Comparison of ENCODE assay signal across 29 cellular contexts in genomic region chr11:78587446-78587845, GRCh38.
"Had no signal": no experiment of that assay in that cellular context is flagged by ENCODE, and none has a peak within 500 bp of the region (broad histone marks: within the 10 kb centered on the region; RNA-seq: fewer than 3 reads in every experiment).

No MANE protein-coding gene starts in this region.

- DNase-seq: activated CD4-positive, alpha-beta memory T cell treated with anti-CD3 and anti-CD28 coated beads for 36 hours; activated CD4-positive, alpha-beta T cell treated with anti-CD3 and anti-CD28 coated beads for 36 hours; activated CD4-positive, alpha-beta T cell treated with anti-CD3 and anti-CD28 coated beads, Interleukin-2, amount 10 ng/mL, durations not matched to agents 24 days and 14 days; activated CD4-positive, CD25-positive, alpha-beta regulatory T cell; activated CD4-positive, CD25-positive, alpha-beta regulatory T cell treated with anti-CD3 and anti-CD28 coated beads, Interleukin-2, amount 50 U/mL, for 72 hours; activated CD8-positive, alpha-beta memory T cell treated with anti-CD3 and anti-CD28 coated beads, Interleukin-2, amount 10 ng/mL, durations not matched to agents 7 days and 5 days; activated CD8-positive, alpha-beta memory T cell treated with anti-CD3 and anti-CD28 coated beads, Interleukin-2, amount 50 U/mL, for 4 hours; activated CD8-positive, alpha-beta T cell treated with anti-CD3 and anti-CD28 coated beads, Interleukin-2, amount 10 ng/mL, durations not matched to agents 7 days and 5 days; activated effector memory CD4-positive, alpha-beta T cell treated with anti-CD3 and anti-CD28 coated beads, Interleukin-2, amount 50 U/mL, for 16 hours; activated naive CD4-positive, alpha-beta T cell treated with anti-CD3 and anti-CD28 coated beads, Interleukin-2, amount 10 ng/mL, durations not matched to agents 7 days and 5 days; activated naive CD8-positive, alpha-beta T cell treated with anti-CD3 and anti-CD28 coated beads, Interleukin-2, amount 10 ng/mL, durations not matched to agents 7 days and 5 days; activated T-cell treated with anti-CD3 and anti-CD28 coated beads, Interleukin-2, amount 50 U/mL, for 1 hour; activated T-cell treated with anti-CD3 and anti-CD28 coated beads, Interleukin-2, amount 50 U/mL, for 48 hours; caudate nucleus; cortex of kidney; dermis blood vessel endothelial cell; effector CD4-positive, alpha-beta T cell; effector memory CD8-positive, alpha-beta T cell; foreskin fibroblast; gastrocnemius medialis; glutamatergic neuron; heart right ventricle; T-helper 2 cell had no signal

- H3K27ac Mint-ChIP-seq: activated CD4-positive, alpha-beta memory T cell treated with anti-CD3 and anti-CD28 coated beads for 36 hours; activated CD4-positive, alpha-beta T cell treated with anti-CD3 and anti-CD28 coated beads for 36 hours; activated CD4-positive, alpha-beta T cell treated with anti-CD3 and anti-CD28 coated beads, Interleukin-2, amount 10 ng/mL, durations not matched to agents 24 days and 14 days; activated CD8-positive, alpha-beta memory T cell treated with anti-CD3 and anti-CD28 coated beads, Interleukin-2, amount 10 ng/mL, durations not matched to agents 7 days and 5 days; activated CD8-positive, alpha-beta T cell treated with anti-CD3 and anti-CD28 coated beads, Interleukin-2, amount 10 ng/mL, durations not matched to agents 7 days and 5 days; activated naive CD4-positive, alpha-beta T cell treated with anti-CD3 and anti-CD28 coated beads, Interleukin-2, amount 10 ng/mL, durations not matched to agents 7 days and 5 days; activated naive CD4-positive, alpha-beta T cell treated with anti-CD3 and anti-CD28 coated beads, Interleukin-2, amount 50 U/mL, for 72 hours; activated naive CD8-positive, alpha-beta T cell treated with anti-CD3 and anti-CD28 coated beads, Interleukin-2, amount 10 ng/mL, durations not matched to agents 7 days and 5 days; activated T-helper 1 cell treated with anti-CD3 and anti-CD28 coated beads, Interleukin-12 subunit alpha, Interleukin-12 subunit beta, Interleukin-2, Interleukin-4 antibody, amounts not matched to agents 30 ng/mL and 10 ng/mL and 1 ng/mL, durations not matched to agents 14 hours and 24 hours and 36 hours; activated T-helper 2 cell treated with anti-CD3 and anti-CD28 coated beads, Interferon-gamma antibody, Interleukin-2, Interleukin-4, amounts not matched to agents 10 μg/mL and 5 μg/mL and 100 μg/mL, durations not matched to agents 14 hours and 24 hours and 36 hours; brain; effector memory CD8-positive, alpha-beta T cell had no signal

- H3K27me3 ChIP-seq: ascending aorta, gastrocnemius medialis had no signal

- H3K4me1 Mint-ChIP-seq: activated CD4-positive, alpha-beta T cell treated with anti-CD3 and anti-CD28 coated beads for 36 hours; activated CD4-positive, alpha-beta T cell treated with anti-CD3 and anti-CD28 coated beads, Interleukin-2, amount 10 ng/mL, durations not matched to agents 24 days and 14 days; activated CD8-positive, alpha-beta memory T cell treated with anti-CD3 and anti-CD28 coated beads, Interleukin-2, amount 10 ng/mL, durations not matched to agents 7 days and 5 days; activated naive CD4-positive, alpha-beta T cell treated with anti-CD3 and anti-CD28 coated beads, Interleukin-2, amount 10 ng/mL, durations not matched to agents 7 days and 5 days; activated naive CD8-positive, alpha-beta T cell treated with anti-CD3 and anti-CD28 coated beads, Interleukin-2, amount 10 ng/mL, durations not matched to agents 7 days and 5 days; brain had no signal

- H3K36me3 ChIP-seq: ascending aorta, gastrocnemius medialis, heart right ventricle had no signal

- H3K4me3 ChIP-seq: ascending aorta, gastrocnemius medialis, heart right ventricle had no signal

- H3K27ac ChIP-seq: ascending aorta, gastrocnemius medialis, heart right ventricle had no signal

- H3K4me3 Mint-ChIP-seq: activated CD4-positive, alpha-beta memory T cell treated with anti-CD3 and anti-CD28 coated beads for 36 hours; activated CD4-positive, alpha-beta T cell treated with anti-CD3 and anti-CD28 coated beads for 36 hours; activated CD4-positive, alpha-beta T cell treated with anti-CD3 and anti-CD28 coated beads, Interleukin-2, amount 10 ng/mL, durations not matched to agents 24 days and 14 days; activated CD8-positive, alpha-beta memory T cell treated with anti-CD3 and anti-CD28 coated beads, Interleukin-2, amount 10 ng/mL, durations not matched to agents 7 days and 5 days; activated CD8-positive, alpha-beta T cell treated with anti-CD3 and anti-CD28 coated beads, Interleukin-2, amount 10 ng/mL, durations not matched to agents 7 days and 5 days; activated naive CD4-positive, alpha-beta T cell treated with anti-CD3 and anti-CD28 coated beads, Interleukin-2, amount 10 ng/mL, durations not matched to agents 7 days and 5 days; activated naive CD8-positive, alpha-beta T cell treated with anti-CD3 and anti-CD28 coated beads, Interleukin-2, amount 10 ng/mL, durations not matched to agents 7 days and 5 days; activated T-helper 1 cell treated with anti-CD3 and anti-CD28 coated beads, Interleukin-12 subunit alpha, Interleukin-12 subunit beta, Interleukin-2, Interleukin-4 antibody, amounts not matched to agents 30 ng/mL and 10 ng/mL and 1 ng/mL, durations not matched to agents 14 hours and 24 hours and 36 hours; brain; effector memory CD8-positive, alpha-beta T cell had no signal

- H3K4me1 ChIP-seq: ascending aorta, gastrocnemius medialis, heart right ventricle had no signal

- ATAC-seq: activated CD4-positive, alpha-beta T cell treated with anti-CD3 and anti-CD28 coated beads for 36 hours; activated CD8-positive, alpha-beta memory T cell treated with anti-CD3 and anti-CD28 coated beads, Interleukin-2, amount 10 ng/mL, durations not matched to agents 7 days and 5 days; activated CD8-positive, alpha-beta T cell treated with anti-CD3 and anti-CD28 coated beads, Interleukin-2, amount 10 ng/mL, durations not matched to agents 7 days and 5 days; activated naive CD4-positive, alpha-beta T cell treated with anti-CD3 and anti-CD28 coated beads, Interleukin-2, amount 50 U/mL, for 72 hours; effector memory CD8-positive, alpha-beta T cell; esophagus mucosa; gastrocnemius medialis; heart right ventricle had no signal
